10 cellular contexts compared by ENCODE assay signal in the genomic region with DNA sequence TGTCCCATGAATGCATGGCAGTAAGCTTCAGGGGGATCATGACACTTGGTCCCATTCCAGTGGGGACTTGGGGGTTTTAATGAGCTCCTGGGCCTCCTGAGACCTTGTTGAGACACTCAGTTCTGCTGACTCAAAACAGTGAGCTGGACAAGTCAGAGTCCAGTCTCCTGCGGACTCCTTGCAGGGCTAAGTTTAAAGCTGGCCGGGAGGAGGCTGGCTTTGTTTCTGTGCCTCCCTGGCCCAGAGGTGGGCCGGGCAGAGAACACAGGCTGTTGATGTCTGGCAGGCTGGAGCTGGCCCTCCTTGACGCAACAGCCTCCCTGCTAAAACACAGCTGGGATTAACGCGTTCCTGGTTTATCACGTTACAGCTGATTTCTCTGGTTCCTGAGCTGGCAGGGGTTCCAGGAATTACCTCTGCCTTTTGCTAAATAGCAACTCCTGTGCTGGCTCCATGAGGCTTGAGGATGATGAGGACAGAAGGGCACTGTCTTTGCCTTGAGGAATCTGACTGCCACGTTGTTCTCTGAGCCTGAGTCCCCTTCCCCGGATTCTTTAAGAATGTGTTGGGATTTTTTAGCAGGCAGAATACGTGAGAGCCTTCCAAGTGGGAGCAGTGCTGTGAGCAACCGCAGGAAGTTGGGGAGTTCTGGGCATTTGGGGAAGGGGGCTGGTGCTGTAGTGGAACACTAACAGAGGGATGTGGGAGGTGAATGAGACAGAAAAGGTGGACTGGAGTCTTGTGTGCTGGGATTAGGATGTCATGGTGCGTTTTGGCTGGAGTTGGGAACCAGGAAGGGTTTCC. TPM values are rescaled to one million over a fixed set of nuclear protein-coding genes. Genes with fewer than 3 reads are reported as not detected.
A peak's percentile ranks its signal among the peaks of the same experiment; 100 is the strongest.
DNase-seq lines count a peak whose midpoint lies in the region; ATAC-seq, FAIRE-seq and TF ChIP-seq lines count a peak whose summit lies in the region.
"Had no signal": no experiment of that assay in that cellular context is flagged by ENCODE, and none has a peak within 500 bp of the region (broad histone marks: within the 10 kb centered on the region; RNA-seq: fewer than 3 reads in every experiment).

No MANE protein-coding gene starts in this region.

- peak overlapping the region; percentile 84 to 94 (median 92) for H3K27ac ChIP-seq in pancreas

- no peaks in the 10 kb centered on the region for H3K27me3 ChIP-seq in pancreas

- intact Hi-C loops in pancreas (cut with DNase I) = no loop called here

- H3K4me3 ChIP-seq in fibroblast of pulmonary artery (replicated peaks; ENCODE audit: low read depth, low read length) (peak overlapping the region; percentile 79), pancreas (peak overlapping the region in 3 of 4 donors; percentile 89 to 98 (median 91))

- FAIRE-seq in pancreas (lab: Jason Lieb, UNC) = no peak
- FAIRE-seq: GM18507 had no signal

- H3K9me3 ChIP-seq in ES-I3 (ENCODE audit: control insufficient read depth, insufficient read depth, low read length) (no peaks in the 10 kb centered on the region), pancreas (no peaks in the 10 kb centered on the region)

- in situ Hi-C loops in SK-MEL-5 (cut with HindIII; ENCODE audit: low pct_unique_long_range_greater_than_20kb, low sequenced_read_pairs) = no loop called here

- peak; percentile 7 for DNase-seq in SK-MEL-5 (ENCODE audit: low read depth, low spot score)
- peak; percentile 84 for DNase-seq in fibroblast of pulmonary artery (ENCODE audit: low read depth)
- peak; percentile 65 to 84 (median 70) for DNase-seq in pancreas
- no peak for DNase-seq in HuH-7.5 (ENCODE audit: low spot score)
- no peak for DNase-seq in activated CD8-positive, alpha-beta memory T cell treated with anti-CD3 and anti-CD28 coated beads, Interleukin-2, amount 50 U/mL, for 4 hours
- DNase-seq in activated naive CD4-positive, alpha-beta T cell treated with anti-CD3 and anti-CD28 coated beads, Interleukin-2, amount 50 U/mL, for 16 hours = no peak
- DNase-seq: kidney glomerular epithelial cell had no signal

- WGBS in pancreas, 2 donors = 33 to 40% methylated on average over 12 of the region's 12 CpGs

- peak overlapping the region; percentile 84 for H3K9ac ChIP-seq in ES-I3 (ENCODE audit: low read depth, low read length)

- peaks cover 11% of the 10 kb centered on the region; the same call in 1 of the 2 replicates for H3K36me3 ChIP-seq in ES-I3 (ENCODE audit: insufficient read depth, low read length)
- H3K36me3 ChIP-seq in pancreas = no peaks in the 10 kb centered on the region

- TF ChIP-seq CTCF in fibroblast of pulmonary artery (IDR thresholded peaks at IDR 0.05; ENCODE audit: low read length, missing control alignments) = no peak
- TF ChIP-seq CTCF in pancreas (IDR thresholded peaks at IDR 0.05) = no peak

- ATAC-seq in pancreas (peak in 3 of 4 donors; percentile 3 to 17 (median 8)), GM21360 (IDR thresholded peaks at IDR 0.05; ENCODE audit: unreplicated experiment) (no peak)

- H3K4me1 ChIP-seq in ES-I3 (ENCODE audit: insufficient read depth, low read length) (peaks cover 33% of the 10 kb centered on the region), pancreas (peaks cover 0 to 20% (median 13%) of the 10 kb centered on the region in 3 donors)

RNA-seq across cellular contexts. Expression of gene GPT2, which starts 2.0 kb away (rescaled TPM):
- 10.1 and 10.8 TPM in 2 replicates for total RNA-seq in SK-MEL-5 (2014; rRNA removed; shearing (Covaris generic))
- 32.4 and 34.2 TPM in 2 replicates for polyA plus RNA-seq in SK-MEL-5 (2015; cell fraction: cytosol; rRNA removed)
- polyA plus RNA-seq in SK-MEL-5 (2015; cell fraction: nucleus; rRNA removed) = 41.8 and 44.7 TPM in 2 replicates
- 100 to 1,000 TPM in 2 of 6 donors, 10 to 100 TPM in 4; 29.7 to 122 (median 60.5) TPM for total RNA-seq in pancreas
- polyA plus RNA-seq in pancreas = 10 to 100 TPM; 91.8 to 95.6 TPM

RNA-seq across cellular contexts. Expression of gene C16orf87, which starts 55.2 kb away (rescaled TPM):
- total RNA-seq in SK-MEL-5 (2014; rRNA removed; shearing (Covaris generic)) = 6.3 and 6.8 TPM in 2 replicates
- 4.7 and 7.3 TPM in 2 replicates for polyA plus RNA-seq in SK-MEL-5 (2015; cell fraction: cytosol; rRNA removed)
- 3.2 and 8.4 TPM in 2 replicates for polyA plus RNA-seq in SK-MEL-5 (2015; cell fraction: nucleus; rRNA removed)
- total RNA-seq in pancreas = 1 to 10 TPM; 1.9 to 3.1 (median 2.3) TPM
- polyA plus RNA-seq in pancreas = 1 to 10 TPM; 1.0 to 2.3 TPM

Comparison
In these comparisons a context has a peak if more than half of its experiments do, and no peak if none do; other contexts are left out.
1. DNase-seq: peak in SK-MEL-5 (single experiment), fibroblast of pulmonary artery (single experiment) and pancreas (6 of 6); none in HuH-7.5 (single experiment), activated CD8-positive, alpha-beta memory T cell treated with anti-CD3 and anti-CD28 coated beads, Interleukin-2, amount 50 U/mL, for 4 hours (single experiment) and activated naive CD4-positive, alpha-beta T cell treated with anti-CD3 and anti-CD28 coated beads, Interleukin-2, amount 50 U/mL, for 16 hours (single experiment).